Comparison of ENCODE assay signal across 8 cellular contexts in genomic region chr22:42269407-42270177, GRCh38. TPM values are rescaled to one million over a fixed set of nuclear protein-coding genes. Genes with fewer than 3 reads are reported as not detected.
DNase-seq lines count a peak whose midpoint lies in the region; ATAC-seq and TF ChIP-seq lines count a peak whose summit lies in the region.

No MANE protein-coding gene starts in this region.

- H3K36me3 ChIP-seq in Caco-2 (ENCODE audit: control insufficient read depth, insufficient read depth, low read length): no peaks in the 10 kb centered on the region
- H3K36me3 ChIP-seq in heart left ventricle: no peaks in the 10 kb centered on the region

- H3K36me3 Mint-ChIP-seq in Caco-2 (ENCODE audit: insufficient read depth, unreplicated experiment): peaks cover 53% of the 10 kb centered on the region

- TF ChIP-seq CTCF in Caco-2 (IDR thresholded peaks at IDR 0.05; ENCODE audit: insufficient read depth in 1 of 2, low read depth in 1 of 2, low read length in 1 of 2, severe bottlenecking in 1 of 2, unreplicated experiment in 1 of 2) (peak in 1 of 2 experiments; percentile 39), heart left ventricle (IDR thresholded peaks at IDR 0.05) (peak in 3 of 12 donors; percentile 4 to 18 (median 6))

- peak overlapping the region; percentile 95 for H3K4me3 Mint-ChIP-seq in Caco-2 (ENCODE audit: unreplicated experiment)

- BruUV-seq in Caco-2 (replicated peaks; lab: Mats Ljungman, UMichigan): no TSS peak

- DNase-seq in Caco-2: peak; percentile 87 to 88
- peak; percentile 80 for DNase-seq in HK-2 (ENCODE audit: unreplicated experiment)
- DNase-seq in SHP77 treated with DMSO at 0.1 percent for 48 hours (lab: John Stamatoyannopoulos, UW): peak; percentile 14
- DNase-seq in activated naive CD4-positive, alpha-beta T cell treated with anti-CD3 and anti-CD28 coated beads, Interleukin-2, amount 50 U/mL, for 16 hours: peak; percentile 73
- peak; percentile 39 to 73 (median 47) for DNase-seq in heart left ventricle
- DNase-seq in retina: peak; percentile 66
- no peak for DNase-seq in globus pallidus (ENCODE audit: low spot score)

- H3K27me3 ChIP-seq in Caco-2 (replicated peaks; ENCODE audit: control insufficient read depth, insufficient read depth, low read length) (no peaks in the 10 kb centered on the region), heart left ventricle (no peaks in the 10 kb centered on the region)

- H3K4me1 ChIP-seq in Caco-2 (peaks cover 16% of the 10 kb centered on the region), heart left ventricle (peaks cover 2 to 40% (median 14%) of the 10 kb centered on the region in 12 donors)

- peak overlapping the region; percentile 43 to 89 (median 84) for H3K27ac ChIP-seq in heart left ventricle

- H3K4me1 Mint-ChIP-seq in Caco-2 (ENCODE audit: low read depth, unreplicated experiment): peaks cover 16% of the 10 kb centered on the region

- 0 to 1% (median 0%) methylated on average over 25 to 70 of the region's 70 CpGs for WGBS in heart left ventricle, 4 donors

- intact Hi-C loops in Caco-2 (cut with micrococcal nuclease; ENCODE audit: unreplicated experiment) (loop anchor here (1.0 to 10.0 kb wide), 2 partner anchors 100 to 175 kb away; partner anchors contain the start of gene NDUFA6), heart left ventricle (cut with DNase I) (loop anchor here in 8 of 10 donors (5.0 to 10.0 kb wide), 8 partner anchors 75 to 195 kb away; partner anchors contain the start of genes NFAM1 (in 2 of the 8), NAGA (in 1 of the 8), PHETA2 (in 1 of the 8) and SMDT1 (in 1 of the 8))

- CTCF ChIA-PET in Caco-2 (lab: Charles Lee): interaction anchor here (0.6 to 1.2 kb wide), 2 partner anchors 79 to 100 kb away, joined by 4 to 5 read pairs; no protein-coding TSS in a partner anchor

- TF ChIP-seq POLR2A in heart left ventricle (IDR thresholded peaks at IDR 0.05): no peak

- ATAC-seq in GM19455 (IDR thresholded peaks at IDR 0.05; ENCODE audit: unreplicated experiment): peak; percentile 51
- ATAC-seq in heart left ventricle: peak in 3 of 4 donors; percentile 62 to 66 (median 64)

- peak overlapping the region; percentile 79 for H3K27ac Mint-ChIP-seq in Caco-2 (ENCODE audit: unreplicated experiment)

- H3K4me3 ChIP-seq in Caco-2 (ENCODE audit: low read depth, low read length) (peak overlapping the region; percentile 97), heart left ventricle (peak overlapping the region; percentile 83 to 99 (median 98))

- no peaks in the 10 kb centered on the region for H3K9me3 Mint-ChIP-seq in Caco-2 (ENCODE audit: unreplicated experiment)

- POLR2A ChIA-PET in Caco-2 (lab: Charles Lee): no interaction called here

- H3K27me3 Mint-ChIP-seq in Caco-2 (ENCODE audit: insufficient read depth, unreplicated experiment): no peaks in the 10 kb centered on the region

- H3K9me3 ChIP-seq in Caco-2 (no peaks in the 10 kb centered on the region), heart left ventricle (no peaks in the 10 kb centered on the region)

RNA-seq across cellular contexts. Expression of gene TCF20, which starts 0.9 kb away (rescaled TPM):
- total RNA-seq in Caco-2 (2022) (81.7 and 82.7 TPM in 2 replicates), heart left ventricle (10 to 100 TPM; 12.1 to 25.7 (median 15.8) TPM)
- polyA plus RNA-seq in heart left ventricle: 1 to 10 TPM; 5.2 to 8.0 TPM
